22 cellular contexts compared by ENCODE assay signal in genomic region chr21:15199940-15200339, GRCh38.
DNase-seq lines count a peak whose midpoint lies in the region; ATAC-seq and TF ChIP-seq lines count a peak whose summit lies in the region.
"Had no signal": no experiment of that assay in that cellular context is flagged by ENCODE, and none has a peak within 500 bp of the region (broad histone marks: within the 10 kb centered on the region; RNA-seq: fewer than 3 reads in every experiment).

No MANE protein-coding gene starts in this region.

- WGBS in sigmoid colon, 2 donors: 72 to 93% methylated on average over 3 of the region's 3 CpGs

- peak overlapping the region; percentile 54 for H3K27ac ChIP-seq in cardiac muscle cell
- H3K27ac ChIP-seq in foreskin keratinocyte: no peak overlapping the region
- peak overlapping the region; percentile 82 for H3K27ac ChIP-seq in subcutaneous abdominal adipose tissue (ENCODE audit: low read depth, low read length)
- H3K27ac ChIP-seq in sigmoid colon: peak overlapping the region in 1 of 4 donors; percentile 41
- H3K27ac ChIP-seq: 22Rv1, BLaER1, PC-9, SJSA1 had no signal

- no peak for DNase-seq in cardiac muscle cell (ENCODE audit: low read depth in 1 of 2, low spot score in 1 of 2)
- no peak for DNase-seq in left ventricle myocardium superior
- DNase-seq in SK-N-DZ (ENCODE audit: low spot score): peak; percentile 42
- DNase-seq in foreskin keratinocyte: no peak
- no peak for DNase-seq in ACHN
- DNase-seq in NK-92 (lab: John Stamatoyannopoulos, UW; ENCODE audit: unreplicated experiment): no peak
- DNase-seq in sigmoid colon: no peak
- DNase-seq: CD4-positive, alpha-beta T cell; COR-L47; DMS79; GF-D8; HCEC 1CT; NCI-H1092; NCI-H1417 treated with DMSO at 0.1 percent for 48 hours; NCI-H187; NCI-H2081 treated with DMSO at 0.1 percent for 48 hours; NCI-H2171 treated with DMSO at 0.1 percent for 48 hours; PC-9 had no signal

- peaks cover 44% of the 10 kb centered on the region for H3K4me1 ChIP-seq in cardiac muscle cell (ENCODE audit: low read depth)
- H3K4me1 ChIP-seq in foreskin keratinocyte: no peaks in the 10 kb centered on the region
- H3K4me1 ChIP-seq in subcutaneous abdominal adipose tissue (ENCODE audit: control insufficient read depth in 5 of 5, insufficient read depth in 5 of 5, low read length in 5 of 5): peaks cover 0 to 32% (median 20%) of the 10 kb centered on the region in 5 donors
- peaks cover 0 to 25% (median 3%) of the 10 kb centered on the region in 4 donors for H3K4me1 ChIP-seq in sigmoid colon
- H3K4me1 ChIP-seq: SJSA1 had no signal

- H3K27me3 ChIP-seq in cardiac muscle cell: no peaks in the 10 kb centered on the region
- H3K27me3 ChIP-seq in foreskin keratinocyte: no peaks in the 10 kb centered on the region
- H3K27me3 ChIP-seq in subcutaneous abdominal adipose tissue (ENCODE audit: control insufficient read depth in 5 of 5, insufficient read depth in 4 of 5, low read length in 5 of 5): no peaks in the 10 kb centered on the region
- no peaks in the 10 kb centered on the region for H3K27me3 ChIP-seq in sigmoid colon
- H3K27me3 ChIP-seq: BLaER1, SJSA1 had no signal

- TF ChIP-seq CTCF in cardiac muscle cell (IDR thresholded peaks at IDR 0.05; ENCODE audit: low read depth, low read length) (no peak), foreskin keratinocyte (conservative IDR thresholded peaks at IDR 0.05) (no peak), sigmoid colon (IDR thresholded peaks at IDR 0.05) (no peak)

- H3K36me3 ChIP-seq in cardiac muscle cell (no peaks in the 10 kb centered on the region), subcutaneous abdominal adipose tissue (ENCODE audit: control insufficient read depth in 5 of 5, insufficient read depth in 5 of 5, low read length in 5 of 5) (no peaks in the 10 kb centered on the region), sigmoid colon (no peaks in the 10 kb centered on the region)
- H3K36me3 ChIP-seq: BLaER1, SJSA1 had no signal

- no peak for ATAC-seq in left ventricle myocardium superior
- peak; percentile 53 for ATAC-seq in foreskin keratinocyte

- intact Hi-C loops in left ventricle myocardium superior (cut with micrococcal nuclease) (no loop called here), sigmoid colon (cut with DNase I) (no loop called here)

- no peak for TF ChIP-seq POLR2A in sigmoid colon (IDR thresholded peaks at IDR 0.05)

- H3K9ac ChIP-seq in subcutaneous abdominal adipose tissue (ENCODE audit: low read length in 5 of 5): no peak overlapping the region
- H3K9ac ChIP-seq: BLaER1 had no signal

- in situ Hi-C loops in ACHN (cut with HindIII; ENCODE audit: low pct_ligation_motif_present, low pct_unique_long_range_greater_than_20kb, low sequenced_read_pairs): no loop called here

- H3K4me3 ChIP-seq in cardiac muscle cell: no peak overlapping the region
- no peak overlapping the region for H3K4me3 ChIP-seq in subcutaneous abdominal adipose tissue (ENCODE audit: low read depth in 1 of 5, low read length in 5 of 5)
- no peak overlapping the region for H3K4me3 ChIP-seq in sigmoid colon
- H3K4me3 ChIP-seq: BLaER1, PC-9, SJSA1 had no signal

- TF ChIP-seq EP300 in sigmoid colon (IDR thresholded peaks at IDR 0.05): no peak

- H3K9me3 ChIP-seq in cardiac muscle cell (ENCODE audit: low read depth) (no peaks in the 10 kb centered on the region), subcutaneous abdominal adipose tissue (ENCODE audit: control insufficient read depth in 5 of 5, low read length in 5 of 5) (no peaks in the 10 kb centered on the region), sigmoid colon (no peaks in the 10 kb centered on the region)
- H3K9me3 ChIP-seq: BLaER1, SJSA1 had no signal
